In the genomic region with DNA sequence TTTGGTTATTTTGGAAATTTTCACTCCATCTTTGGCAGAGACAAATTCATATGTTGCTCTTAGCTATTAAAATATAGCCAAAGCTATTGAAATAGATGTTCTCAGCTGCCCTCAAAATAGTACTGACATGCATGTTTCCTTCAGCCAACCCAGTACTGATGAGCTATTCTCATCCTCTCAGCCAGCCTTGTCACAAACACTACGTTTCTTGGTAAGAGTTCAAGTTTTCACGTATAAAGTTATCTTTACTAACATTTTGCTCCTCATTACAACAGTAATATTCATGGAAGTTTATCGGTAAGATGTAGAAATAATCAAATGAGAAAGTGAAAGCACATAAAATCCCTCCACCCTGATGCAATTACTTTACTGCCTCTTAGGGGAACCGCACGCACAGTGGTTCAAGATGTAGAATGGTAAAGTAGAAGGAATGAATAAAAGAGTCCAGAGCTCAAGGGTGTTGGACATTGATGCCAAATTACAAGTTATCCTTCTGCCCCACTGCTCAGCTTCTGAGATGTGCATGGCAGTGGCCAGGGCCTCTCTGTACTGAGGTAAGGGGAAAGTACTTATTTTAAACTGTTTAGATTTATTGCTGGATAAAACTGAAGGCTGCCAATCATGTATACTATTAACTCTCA, we compare ENCODE assay signal across 8 cellular contexts. TPM values are rescaled to one million over a fixed set of nuclear protein-coding genes. Genes with fewer than 3 reads are reported as not detected.
DNase-seq lines count a peak whose midpoint lies in the region; ATAC-seq lines count a peak whose summit lies in the region.

No MANE protein-coding gene starts in this region.

- peak; percentile 65 for ATAC-seq in Right ventricle myocardium inferior
- ATAC-seq in HG03103 (IDR thresholded peaks at IDR 0.05; ENCODE audit: low read depth, unreplicated experiment) = peak; percentile 40
- peak; percentile 80 for ATAC-seq in left ventricle myocardium superior

- peak overlapping the region; percentile 96 for H3K27ac Mint-ChIP-seq in activated CD4-positive, alpha-beta memory T cell treated with anti-CD3 and anti-CD28 coated beads, Interleukin-2, amount 10 ng/mL, durations not matched to agents 7 days and 5 days

- CTCF ChIA-PET in activated CD4-positive, alpha-beta memory T cell treated with anti-CD3 and anti-CD28 coated beads, Interleukin-2, amount 10 ng/mL, durations not matched to agents 7 days and 5 days (lab: Charles Lee) = interaction anchor here (0.5 to 1.8 kb wide), 10 partner anchors 13 to 391 kb away, joined by 3 to 21 read pairs (median 3); partner anchors contain the start of genes FBXO34, GCH1, SAMD4A and SOCS4

- H3K4me3 Mint-ChIP-seq in activated CD4-positive, alpha-beta memory T cell treated with anti-CD3 and anti-CD28 coated beads, Interleukin-2, amount 10 ng/mL, durations not matched to agents 7 days and 5 days = peak overlapping the region; percentile 76

- no peaks in the 10 kb centered on the region for H3K9me3 Mint-ChIP-seq in activated CD4-positive, alpha-beta memory T cell treated with anti-CD3 and anti-CD28 coated beads, Interleukin-2, amount 10 ng/mL, durations not matched to agents 7 days and 5 days

- peaks cover 46% of the 10 kb centered on the region for H3K4me1 Mint-ChIP-seq in activated CD4-positive, alpha-beta memory T cell treated with anti-CD3 and anti-CD28 coated beads, Interleukin-2, amount 10 ng/mL, durations not matched to agents 7 days and 5 days

- no peak for DNase-seq in Right ventricle myocardium inferior (ENCODE audit: missing footprints)
- no peak for DNase-seq in cardiac septum (ENCODE audit: low spot score)
- DNase-seq in activated CD4-positive, alpha-beta memory T cell treated with anti-CD3 and anti-CD28 coated beads, Interleukin-2, amount 10 ng/mL, durations not matched to agents 7 days and 5 days = peak; percentile 44
- no peak for DNase-seq in left ventricle myocardium superior
- DNase-seq in superior temporal gyrus (ENCODE audit: extremely low spot score) = peak; percentile 70
- no peak for DNase-seq in T1000 (lab: John Stamatoyannopoulos, UW)
- no peak for DNase-seq in NCI-H446 (lab: John Stamatoyannopoulos, UW)

- POLR2A ChIA-PET in activated CD4-positive, alpha-beta memory T cell treated with anti-CD3 and anti-CD28 coated beads, Interleukin-2, amount 10 ng/mL, durations not matched to agents 7 days and 5 days (lab: Charles Lee) = interaction anchor here (1.0 to 2.1 kb wide), 12 partner anchors 8 to 485 kb away, joined by 3 to 46 read pairs (median 4); partner anchors contain the start of genes CDKN3, GCH1, MAPK1IP1L and SOCS4

- H3K27me3 Mint-ChIP-seq in activated CD4-positive, alpha-beta memory T cell treated with anti-CD3 and anti-CD28 coated beads, Interleukin-2, amount 10 ng/mL, durations not matched to agents 7 days and 5 days = no peaks in the 10 kb centered on the region

- peaks cover 26% of the 10 kb centered on the region for H3K36me3 Mint-ChIP-seq in activated CD4-positive, alpha-beta memory T cell treated with anti-CD3 and anti-CD28 coated beads, Interleukin-2, amount 10 ng/mL, durations not matched to agents 7 days and 5 days (ENCODE audit: low read depth)

- intact Hi-C loops in Right ventricle myocardium inferior (cut with DNase I) (no loop called here), cardiac septum (cut with DNase I) (no loop called here), left ventricle myocardium superior (cut with micrococcal nuclease) (no loop called here)

RNA-seq across cellular contexts. Expression of gene GCH1, which starts 20.7 kb away (rescaled TPM):
- 2.4 TPM for total RNA-seq in Right ventricle myocardium inferior
- total RNA-seq in cardiac septum = 2.6 TPM
- 10 to 100 TPM; 68.7 to 70.3 TPM for total RNA-seq in activated CD4-positive, alpha-beta memory T cell treated with anti-CD3 and anti-CD28 coated beads, Interleukin-2, amount 10 ng/mL, durations not matched to agents 7 days and 5 days
- 2.1 TPM for total RNA-seq in left ventricle myocardium superior

Comparison
In these comparisons a context has a peak if more than half of its experiments do, and no peak if none do; other contexts are left out.
1. DNase-seq: peak in activated CD4-positive, alpha-beta memory T cell treated with anti-CD3 and anti-CD28 coated beads, Interleukin-2, amount 10 ng/mL, durations not matched to agents 7 days and 5 days (single experiment) and superior temporal gyrus (single experiment); none in Right ventricle myocardium inferior (single experiment), cardiac septum (single experiment), left ventricle myocardium superior (single experiment), T1000 (single experiment) and NCI-H446 (0 of 2).
2. RNA of gene GCH1, which starts 20.7 kb away (total RNA-seq): 68.7 to 70.3 TPM in activated CD4-positive, alpha-beta memory T cell treated with anti-CD3 and anti-CD28 coated beads, Interleukin-2, amount 10 ng/mL, durations not matched to agents 7 days and 5 days; 2.6 TPM in cardiac septum (single experiment), 2.4 TPM in Right ventricle myocardium inferior (single experiment) and 2.1 TPM in left ventricle myocardium superior (single experiment); every median in the first group is over 10 times any median in the second.
3. Peak in every context shown above with its lines, with median percentiles within 50 percentile points of each other: ATAC-seq.